ENCODE assay signal across 8 cellular contexts in genomic region chr2:47038656-47039501, GRCh38.
A peak's percentile ranks its signal among the peaks of the same experiment; 100 is the strongest.
DNase-seq lines count a peak whose midpoint lies in the region; ATAC-seq and TF ChIP-seq lines count a peak whose summit lies in the region.

No MANE protein-coding gene starts in this region.

- no peak for ATAC-seq in heart right ventricle
- ATAC-seq in left cardiac atrium = no peak

- H3K27ac Mint-ChIP-seq in immature natural killer cell = peak overlapping the region in 4 of 6 donors; percentile 3 to 49 (median 34)
- H3K27ac Mint-ChIP-seq in type B pancreatic cell = peak overlapping the region; percentile 78

- H3K4me3 Mint-ChIP-seq in immature natural killer cell = no peak overlapping the region
- H3K4me3 Mint-ChIP-seq in type B pancreatic cell = peak overlapping the region; percentile 12

- H3K4me3 ChIP-seq in heart right ventricle = no peak overlapping the region

- intact Hi-C loops in heart right ventricle (cut with DNase I) (no loop called here), left cardiac atrium (cut with DNase I) (no loop called here)

- TF ChIP-seq CTCF in heart right ventricle (IDR thresholded peaks at IDR 0.05) = no peak
- no peak for TF ChIP-seq CTCF in type B pancreatic cell (conservative IDR thresholded peaks at IDR 0.05)

- H3K27me3 ChIP-seq in heart right ventricle = no peaks in the 10 kb centered on the region

- 73 to 83% methylated on average over 9 of the region's 9 CpGs for WGBS in heart right ventricle, 2 donors

- H3K9me3 Mint-ChIP-seq in immature natural killer cell (no peaks in the 10 kb centered on the region), type B pancreatic cell (no peaks in the 10 kb centered on the region)

- peaks cover 0 to 24% (median 0%) of the 10 kb centered on the region in 9 donors for H3K36me3 ChIP-seq in heart right ventricle

- peak overlapping the region in 6 of 10 donors; percentile 47 to 88 (median 77) for H3K27ac ChIP-seq in heart right ventricle

- H3K4me1 Mint-ChIP-seq in immature natural killer cell (peaks cover 7 to 20% of the 10 kb centered on the region in 2 donors), type B pancreatic cell (ENCODE audit: unreplicated experiment) (peaks cover 70% of the 10 kb centered on the region)

- H3K27me3 Mint-ChIP-seq in immature natural killer cell (ENCODE audit: low read depth in 3 of 3) (peaks cover 0 to 3% (median 0%) of the 10 kb centered on the region in 3 donors), type B pancreatic cell (no peaks in the 10 kb centered on the region)

- H3K36me3 Mint-ChIP-seq in immature natural killer cell (peaks cover 0 to 15% (median 9%) of the 10 kb centered on the region in 3 donors), type B pancreatic cell (peaks cover 6% of the 10 kb centered on the region)

- H3K9me3 ChIP-seq in heart right ventricle = no peaks in the 10 kb centered on the region

- H3K4me1 ChIP-seq in heart right ventricle = peaks cover 48 to 81% (median 74%) of the 10 kb centered on the region in 9 donors

- DNase-seq in heart right ventricle (no peak), left cardiac atrium (no peak), SW480 (ENCODE audit: low spot score) (peak; percentile 68), immature natural killer cell (no peak), type B pancreatic cell (ENCODE audit: extremely low spot score, unreplicated experiment) (no peak), NCI-H526 treated with DMSO at 0.1 percent for 48 hours (lab: John Stamatoyannopoulos, UW) (no peak), NOMO-1 (lab: John Stamatoyannopoulos, UW; ENCODE audit: unreplicated experiment in 2 of 2) (no peak), GF-D8 (lab: John Stamatoyannopoulos, UW) (no peak)
